Comparison of ENCODE assay signal across 37 cellular contexts in genomic region chr2:70897977-70898226, GRCh38. TPM values are rescaled to one million over a fixed set of nuclear protein-coding genes. Genes with fewer than 3 reads are reported as not detected.
"Had no signal": no experiment of that assay in that cellular context is flagged by ENCODE, and none has a peak within 500 bp of the region (broad histone marks: within the 10 kb centered on the region; RNA-seq: fewer than 3 reads in every experiment).

No MANE protein-coding gene starts in this region.

- ATAC-seq: activated naive CD8-positive, alpha-beta T cell treated with anti-CD3 and anti-CD28 coated beads, Interleukin-2, amount 50 U/mL, for 24 hours; stimulated activated memory B cell treated with anti-CD40 and anti-IgM and Interleukin-4, amounts not matched to agents 10 μg/mL and 1 μg/mL and 100 μg/mL, for 72 hours; stimulated activated naive CD8-positive, alpha-beta T cell treated with anti-CD3 and anti-CD28 coated beads, Interleukin-15, amount 100 ng/mL, for 72 hours; T-helper 17 cell; upper lobe of right lung had no signal

- H3K4me1 ChIP-seq: breast epithelium had no signal

- H3K9me3 ChIP-seq: breast epithelium, esophagus squamous epithelium, heart right ventricle, left ventricle myocardium inferior, neutrophil, ovary, thyroid gland, upper lobe of right lung had no signal

- H3K4me2 ChIP-seq: smooth muscle cell had no signal

- H3K4me3 ChIP-seq: breast epithelium, esophagus squamous epithelium, left ventricle myocardium inferior, lung, ovary, smooth muscle cell, thyroid gland, upper lobe of right lung had no signal

- H3K27me3 ChIP-seq: ovary had no signal

- FAIRE-seq: endometrium, islet of Langerhans had no signal

- H3K36me3 ChIP-seq: breast epithelium, esophagus squamous epithelium, heart right ventricle, left ventricle myocardium inferior, neutrophil, ovary, thyroid gland, upper lobe of right lung had no signal

- H3K27ac ChIP-seq: breast epithelium, epithelial cell of prostate, esophagus squamous epithelium, left ventricle myocardium inferior, neutrophil, ovary, thyroid gland, upper lobe of right lung had no signal

- DNase-seq: activated CD4-positive, alpha-beta memory T cell treated with anti-CD3 and anti-CD28 coated beads, Interleukin-2, amount 10 ng/mL, durations not matched to agents 7 days and 5 days; activated CD4-positive, alpha-beta T cell treated with anti-CD3 and anti-CD28 coated beads, Interleukin-2, amount 10 ng/mL, durations not matched to agents 7 days and 5 days; activated CD4-positive, CD25-positive, alpha-beta regulatory T cell treated with anti-CD3 and anti-CD28 coated beads, Interleukin-2, amount 50 U/mL, for 72 hours; activated CD8-positive, alpha-beta memory T cell treated with anti-CD3 and anti-CD28 coated beads, Interleukin-2, amount 50 U/mL, for 48 hours; activated naive CD8-positive, alpha-beta T cell treated with anti-CD3 and anti-CD28 coated beads, Interleukin-2, amount 50 U/mL, for 24 hours; activated T-cell treated with anti-CD3 and anti-CD28 coated beads, Interleukin-2, amount 50 U/mL, for 48 hours; amygdala; central memory CD4-positive, alpha-beta T cell; dermis blood vessel endothelial cell; effector CD8-positive, alpha-beta T cell; esophagus squamous epithelium; foreskin melanocyte; heart right ventricle; left ventricle myocardium inferior; mesendoderm; ovary; stimulated activated CD4-positive, alpha-beta T cell treated with anti-CD3 and anti-CD28 coated beads, Interleukin-1b, Interleukin-23, amount 100 ng/mL, for 48 hours; stimulated activated CD4-positive, alpha-beta T cell treated with anti-CD3 and anti-CD28 coated beads, Interleukin-4, amount 100 ng/mL, for 4 hours; stimulated activated CD8-positive, alpha-beta memory T cell treated with anti-CD3 and anti-CD28 coated beads, Interleukin-4, amount 100 ng/mL, for 48 hours; stimulated activated naive CD8-positive, alpha-beta T cell treated with anti-CD3 and anti-CD28 coated beads, Interleukin-15, amount 100 ng/mL, for 72 hours; substantia nigra; T-helper 17 cell; T1000; thyroid gland; upper lobe of right lung had no signal

RNA-seq across cellular contexts. Expression of gene VAX2, which starts 2.5 kb away (rescaled TPM):
- total RNA-seq: activated CD4-positive, alpha-beta memory T cell treated with anti-CD3 and anti-CD28 coated beads, Interleukin-2, amount 10 ng/mL, durations not matched to agents 7 days and 5 days; activated CD4-positive, alpha-beta T cell treated with anti-CD3 and anti-CD28 coated beads, Interleukin-2, amount 10 ng/mL, durations not matched to agents 7 days and 5 days; activated T-helper 2 cell treated with anti-CD3 and anti-CD28 coated beads, Interferon-gamma antibody, Interleukin-2, Interleukin-4, amounts not matched to agents 10 μg/mL and 5 μg/mL and 100 μg/mL, durations not matched to agents 14 hours and 24 hours and 36 hours; mononuclear cell; progenitor cell of endocrine pancreas; T-helper 17 cell had no signal

RNA-seq across cellular contexts. Expression of gene ATP6V1B1, which starts 37.8 kb away (rescaled TPM):
- total RNA-seq: activated CD4-positive, alpha-beta memory T cell treated with anti-CD3 and anti-CD28 coated beads, Interleukin-2, amount 10 ng/mL, durations not matched to agents 7 days and 5 days; activated CD4-positive, alpha-beta T cell treated with anti-CD3 and anti-CD28 coated beads, Interleukin-2, amount 10 ng/mL, durations not matched to agents 7 days and 5 days; activated T-helper 2 cell treated with anti-CD3 and anti-CD28 coated beads, Interferon-gamma antibody, Interleukin-2, Interleukin-4, amounts not matched to agents 10 μg/mL and 5 μg/mL and 100 μg/mL, durations not matched to agents 14 hours and 24 hours and 36 hours; dermis blood vessel endothelial cell; glomerular endothelial cell; left ventricle myocardium inferior; mononuclear cell; progenitor cell of endocrine pancreas; smooth muscle cell; T-helper 17 cell; thyroid gland had no signal
